ENCODE assay signal across 1 cellular context in genomic region chr9:112496074-112496722, GRCh38.
TF ChIP-seq lines count a peak whose summit lies in the region.

No MANE protein-coding gene starts in this region.

TF ChIP-seq in HepG2, 621 proteins besides CTCF, POLR2A, EP300 and RAD21 (continued from another document and continues in another):
- TF ChIP-seq, protein P1, sequence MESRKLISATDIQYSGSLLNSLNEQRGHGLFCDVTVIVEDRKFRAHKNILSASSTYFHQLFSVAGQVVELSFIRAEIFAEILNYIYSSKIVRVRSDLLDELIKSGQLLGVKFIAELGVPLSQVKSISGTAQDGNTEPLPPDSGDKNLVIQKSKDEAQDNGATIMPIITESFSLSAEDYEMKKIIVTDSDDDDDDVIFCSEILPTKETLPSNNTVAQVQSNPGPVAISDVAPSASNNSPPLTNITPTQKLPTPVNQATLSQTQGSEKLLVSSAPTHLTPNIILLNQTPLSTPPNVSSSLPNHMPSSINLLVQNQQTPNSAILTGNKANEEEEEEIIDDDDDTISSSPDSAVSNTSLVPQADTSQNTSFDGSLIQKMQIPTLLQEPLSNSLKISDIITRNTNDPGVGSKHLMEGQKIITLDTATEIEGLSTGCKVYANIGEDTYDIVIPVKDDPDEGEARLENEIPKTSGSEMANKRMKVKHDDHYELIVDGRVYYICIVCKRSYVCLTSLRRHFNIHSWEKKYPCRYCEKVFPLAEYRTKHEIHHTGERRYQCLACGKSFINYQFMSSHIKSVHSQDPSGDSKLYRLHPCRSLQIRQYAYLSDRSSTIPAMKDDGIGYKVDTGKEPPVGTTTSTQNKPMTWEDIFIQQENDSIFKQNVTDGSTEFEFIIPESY (CRISPR knock-in tag; IDR thresholded peaks at IDR 0.05), result no peak
- TF ChIP-seq ZNF256 (CRISPR knock-in tag; conservative IDR thresholded peaks at IDR 0.05), result no peak
- TF ChIP-seq AKAP8 (CRISPR knock-in tag; IDR thresholded peaks at IDR 0.05), result no peak
- no peak for TF ChIP-seq POLR2G (IDR thresholded peaks at IDR 0.05; ENCODE audit: low read depth, low read length)
- no peak for TF ChIP-seq ZBTB42 (CRISPR knock-in tag; IDR thresholded peaks at IDR 0.05)
- peak; percentile 69 for TF ChIP-seq FOXA3 (CRISPR knock-in tag; IDR thresholded peaks at IDR 0.05)
- TF ChIP-seq, protein P2, sequence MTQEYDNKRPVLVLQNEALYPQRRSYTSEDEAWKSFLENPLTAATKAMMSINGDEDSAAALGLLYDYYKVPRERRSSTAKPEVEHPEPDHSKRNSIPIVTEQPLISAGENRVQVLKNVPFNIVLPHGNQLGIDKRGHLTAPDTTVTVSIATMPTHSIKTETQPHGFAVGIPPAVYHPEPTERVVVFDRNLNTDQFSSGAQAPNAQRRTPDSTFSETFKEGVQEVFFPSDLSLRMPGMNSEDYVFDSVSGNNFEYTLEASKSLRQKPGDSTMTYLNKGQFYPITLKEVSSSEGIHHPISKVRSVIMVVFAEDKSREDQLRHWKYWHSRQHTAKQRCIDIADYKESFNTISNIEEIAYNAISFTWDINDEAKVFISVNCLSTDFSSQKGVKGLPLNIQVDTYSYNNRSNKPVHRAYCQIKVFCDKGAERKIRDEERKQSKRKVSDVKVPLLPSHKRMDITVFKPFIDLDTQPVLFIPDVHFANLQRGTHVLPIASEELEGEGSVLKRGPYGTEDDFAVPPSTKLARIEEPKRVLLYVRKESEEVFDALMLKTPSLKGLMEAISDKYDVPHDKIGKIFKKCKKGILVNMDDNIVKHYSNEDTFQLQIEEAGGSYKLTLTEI (CRISPR knock-in tag; conservative IDR thresholded peaks at IDR 0.05), result no peak
- TF ChIP-seq, protein P3, sequence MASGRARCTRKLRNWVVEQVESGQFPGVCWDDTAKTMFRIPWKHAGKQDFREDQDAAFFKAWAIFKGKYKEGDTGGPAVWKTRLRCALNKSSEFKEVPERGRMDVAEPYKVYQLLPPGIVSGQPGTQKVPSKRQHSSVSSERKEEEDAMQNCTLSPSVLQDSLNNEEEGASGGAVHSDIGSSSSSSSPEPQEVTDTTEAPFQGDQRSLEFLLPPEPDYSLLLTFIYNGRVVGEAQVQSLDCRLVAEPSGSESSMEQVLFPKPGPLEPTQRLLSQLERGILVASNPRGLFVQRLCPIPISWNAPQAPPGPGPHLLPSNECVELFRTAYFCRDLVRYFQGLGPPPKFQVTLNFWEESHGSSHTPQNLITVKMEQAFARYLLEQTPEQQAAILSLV (CRISPR knock-in tag; IDR thresholded peaks at IDR 0.05; ENCODE audit: borderline replicate concordance), result no peak
- no peak for TF ChIP-seq CREB1 (IDR thresholded peaks at IDR 0.05)
- peak; percentile 52; the same call in 1 of the 2 replicates for TF ChIP-seq CREB1 (CRISPR knock-in tag; IDR thresholded peaks at IDR 0.05)
- no peak for TF ChIP-seq ZNF558 (CRISPR knock-in tag; IDR thresholded peaks at IDR 0.05; ENCODE audit: borderline replicate concordance)
- no peak for TF ChIP-seq CCAR2 (optimal IDR thresholded peaks at IDR 0.05; ENCODE audit: low read depth, low read length)
- TF ChIP-seq, protein P4, sequence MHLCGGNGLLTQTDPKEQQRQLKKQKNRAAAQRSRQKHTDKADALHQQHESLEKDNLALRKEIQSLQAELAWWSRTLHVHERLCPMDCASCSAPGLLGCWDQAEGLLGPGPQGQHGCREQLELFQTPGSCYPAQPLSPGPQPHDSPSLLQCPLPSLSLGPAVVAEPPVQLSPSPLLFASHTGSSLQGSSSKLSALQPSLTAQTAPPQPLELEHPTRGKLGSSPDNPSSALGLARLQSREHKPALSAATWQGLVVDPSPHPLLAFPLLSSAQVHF (CRISPR knock-in tag; IDR thresholded peaks at IDR 0.05), result no peak
- TF ChIP-seq ZNF512B (CRISPR knock-in tag; IDR thresholded peaks at IDR 0.05; ENCODE audit: borderline replicate concordance), result no peak
- no peak for TF ChIP-seq ZKSCAN1 (IDR thresholded peaks at IDR 0.05; ENCODE audit: low read length)
- TF ChIP-seq ZNF33A (CRISPR knock-in tag; IDR thresholded peaks at IDR 0.05; ENCODE audit: borderline replicate concordance), result no peak
- TF ChIP-seq MTF1 (CRISPR knock-in tag; IDR thresholded peaks at IDR 0.05), result no peak
- TF ChIP-seq ZNF530 (CRISPR knock-in tag; IDR thresholded peaks at IDR 0.05; ENCODE audit: low read depth), result no peak
- TF ChIP-seq SMAD9 (CRISPR knock-in tag; IDR thresholded peaks at IDR 0.05), result no peak
- no peak for TF ChIP-seq RAD51 (IDR thresholded peaks at IDR 0.05; ENCODE audit: borderline replicate concordance)
- TF ChIP-seq KDM2A (CRISPR knock-in tag; IDR thresholded peaks at IDR 0.05; ENCODE audit: borderline replicate concordance, low read depth), result no peak
- TF ChIP-seq JARID2 (CRISPR knock-in tag; IDR thresholded peaks at IDR 0.05; ENCODE audit: insufficient replicate concordance), result no peak
- TF ChIP-seq ZNF205 (CRISPR knock-in tag; IDR thresholded peaks at IDR 0.05), result 0 out of 2 replicates have a peak, but pooled peaks have one; percentile 22
- no peak for TF ChIP-seq ZNF883 (CRISPR knock-in tag; IDR thresholded peaks at IDR 0.05; ENCODE audit: not compliant biosample characterization)
- no peak for TF ChIP-seq ZNF605 (CRISPR knock-in tag; IDR thresholded peaks at IDR 0.05)
- no peak for TF ChIP-seq ZNF672 (CRISPR knock-in tag; IDR thresholded peaks at IDR 0.05)
- no peak for TF ChIP-seq KDM6A (CRISPR knock-in tag; IDR thresholded peaks at IDR 0.05; ENCODE audit: low read depth)
- no peak for TF ChIP-seq CBFB (CRISPR knock-in tag; IDR thresholded peaks at IDR 0.05)
- no peak for TF ChIP-seq ZFP37 (CRISPR knock-in tag; IDR thresholded peaks at IDR 0.05; ENCODE audit: borderline replicate concordance)
- TF ChIP-seq HIVEP1 (CRISPR knock-in tag; IDR thresholded peaks at IDR 0.05), result no peak
- peak; percentile 32; the same call in 1 of the 2 replicates for TF ChIP-seq ZNF362 (CRISPR knock-in tag; IDR thresholded peaks at IDR 0.05; ENCODE audit: borderline replicate concordance)
- peak; percentile 70 for TF ChIP-seq ZGPAT (CRISPR knock-in tag; IDR thresholded peaks at IDR 0.05)
- TF ChIP-seq SMAD1 (CRISPR knock-in tag; IDR thresholded peaks at IDR 0.05; ENCODE audit: borderline replicate concordance, low read depth), result no peak
- TF ChIP-seq, protein P5, sequence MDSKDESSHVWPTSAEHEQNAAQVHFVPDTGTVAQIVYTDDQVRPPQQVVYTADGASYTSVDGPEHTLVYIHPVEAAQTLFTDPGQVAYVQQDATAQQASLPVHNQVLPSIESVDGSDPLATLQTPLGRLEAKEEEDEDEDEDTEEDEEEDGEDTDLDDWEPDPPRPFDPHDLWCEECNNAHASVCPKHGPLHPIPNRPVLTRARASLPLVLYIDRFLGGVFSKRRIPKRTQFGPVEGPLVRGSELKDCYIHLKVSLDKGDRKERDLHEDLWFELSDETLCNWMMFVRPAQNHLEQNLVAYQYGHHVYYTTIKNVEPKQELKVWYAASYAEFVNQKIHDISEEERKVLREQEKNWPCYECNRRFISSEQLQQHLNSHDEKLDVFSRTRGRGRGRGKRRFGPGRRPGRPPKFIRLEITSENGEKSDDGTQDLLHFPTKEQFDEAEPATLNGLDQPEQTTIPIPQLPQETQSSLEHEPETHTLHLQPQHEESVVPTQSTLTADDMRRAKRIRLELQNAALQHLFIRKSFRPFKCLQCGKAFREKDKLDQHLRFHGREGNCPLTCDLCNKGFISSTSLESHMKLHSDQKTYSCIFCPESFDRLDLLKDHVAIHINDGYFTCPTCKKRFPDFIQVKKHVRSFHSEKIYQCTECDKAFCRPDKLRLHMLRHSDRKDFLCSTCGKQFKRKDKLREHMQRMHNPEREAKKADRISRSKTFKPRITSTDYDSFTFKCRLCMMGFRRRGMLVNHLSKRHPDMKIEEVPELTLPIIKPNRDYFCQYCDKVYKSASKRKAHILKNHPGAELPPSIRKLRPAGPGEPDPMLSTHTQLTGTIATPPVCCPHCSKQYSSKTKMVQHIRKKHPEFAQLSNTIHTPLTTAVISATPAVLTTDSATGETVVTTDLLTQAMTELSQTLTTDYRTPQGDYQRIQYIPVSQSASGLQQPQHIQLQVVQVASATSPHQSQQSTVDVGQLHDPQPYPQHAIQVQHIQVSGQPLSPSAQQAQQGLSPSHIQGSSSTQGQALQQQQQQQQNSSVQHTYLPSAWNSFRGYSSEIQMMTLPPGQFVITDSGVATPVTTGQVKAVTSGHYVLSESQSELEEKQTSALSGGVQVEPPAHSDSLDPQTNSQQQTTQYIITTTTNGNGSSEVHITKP (CRISPR knock-in tag; IDR thresholded peaks at IDR 0.05; ENCODE audit: low read depth), result no peak
- TF ChIP-seq FOXP1 (IDR thresholded peaks at IDR 0.05), result no peak
- TF ChIP-seq FOXP1 (CRISPR knock-in tag; IDR thresholded peaks at IDR 0.05), result peak; percentile 64; the same call in 1 of the 2 replicates
- no peak for TF ChIP-seq ZNF367 (CRISPR knock-in tag; IDR thresholded peaks at IDR 0.05; ENCODE audit: borderline replicate concordance)
- TF ChIP-seq, protein P6, sequence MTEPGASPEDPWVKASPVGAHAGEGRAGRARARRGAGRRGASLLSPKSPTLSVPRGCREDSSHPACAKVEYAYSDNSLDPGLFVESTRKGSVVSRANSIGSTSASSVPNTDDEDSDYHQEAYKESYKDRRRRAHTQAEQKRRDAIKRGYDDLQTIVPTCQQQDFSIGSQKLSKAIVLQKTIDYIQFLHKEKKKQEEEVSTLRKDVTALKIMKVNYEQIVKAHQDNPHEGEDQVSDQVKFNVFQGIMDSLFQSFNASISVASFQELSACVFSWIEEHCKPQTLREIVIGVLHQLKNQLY (CRISPR knock-in tag; IDR thresholded peaks at IDR 0.05), result no peak
- TF ChIP-seq TFAP4 (IDR thresholded peaks at IDR 0.05; ENCODE audit: borderline replicate concordance, low read depth), result no peak
- no peak for TF ChIP-seq ZNF160 (CRISPR knock-in tag; IDR thresholded peaks at IDR 0.05)
- TF ChIP-seq ATRX (CRISPR knock-in tag; IDR thresholded peaks at IDR 0.05; ENCODE audit: borderline replicate concordance), result no peak
- TF ChIP-seq ZNF280B (CRISPR knock-in tag; IDR thresholded peaks at IDR 0.05; ENCODE audit: borderline replicate concordance), result no peak
- no peak for TF ChIP-seq GTF2F1 (IDR thresholded peaks at IDR 0.05; ENCODE audit: low read length)
- no peak for TF ChIP-seq GPBP1L1 (CRISPR knock-in tag; IDR thresholded peaks at IDR 0.05)
- no peak for TF ChIP-seq ZNF207 (IDR thresholded peaks at IDR 0.05; ENCODE audit: borderline replicate concordance)
